In genomic region chr15:68285243-68285980, GRCh38 we compare ENCODE assay signal across 12 cellular contexts. TPM values are rescaled to one million over a fixed set of nuclear protein-coding genes. Genes with fewer than 3 reads are reported as not detected.
DNase-seq lines count a peak whose midpoint lies in the region; ATAC-seq, FAIRE-seq and TF ChIP-seq lines count a peak whose summit lies in the region.
"Had no signal": no experiment of that assay in that cellular context is flagged by ENCODE, and none has a peak within 500 bp of the region (broad histone marks: within the 10 kb centered on the region; RNA-seq: fewer than 3 reads in every experiment).

No MANE protein-coding gene starts in this region.

- no peak overlapping the region for H2BK12ac ChIP-seq in trophoblast cell (ENCODE audit: low read length)

- POLR2A ChIA-PET in GM10248 (lab: Yijun Ruan, JAX), result no interaction called here

- CTCF ChIA-PET in GM10248 (lab: Yijun Ruan, JAX), result no interaction called here

- H4K91ac ChIP-seq in trophoblast cell (ENCODE audit: low read depth, low read length), result no peak overlapping the region

- peaks cover 2% of the 10 kb centered on the region for H3K9me3 ChIP-seq in trophoblast cell (ENCODE audit: insufficient read depth, low read depth, low read length)

- H3K4me2 ChIP-seq in trophoblast cell (ENCODE audit: low read length), result no peak overlapping the region

- H3K4me1 Mint-ChIP-seq in central memory CD8-positive, alpha-beta T cell, result peaks cover 72% of the 10 kb centered on the region

- no peaks in the 10 kb centered on the region for H3K27me3 ChIP-seq in trophoblast cell (ENCODE audit: insufficient read depth, low read length)

- no peaks in the 10 kb centered on the region for H3K27me3 Mint-ChIP-seq in central memory CD8-positive, alpha-beta T cell

- no peak overlapping the region for H2AFZ ChIP-seq in trophoblast cell (ENCODE audit: insufficient read depth, low read length, poor library complexity)

- peak overlapping the region; percentile 4 for H3K4me3 Mint-ChIP-seq in central memory CD8-positive, alpha-beta T cell

- H2AK5ac ChIP-seq in trophoblast cell (ENCODE audit: low read length), result no peak overlapping the region

- H3K27ac Mint-ChIP-seq in central memory CD8-positive, alpha-beta T cell (ENCODE audit: low read depth), result peak overlapping the region; percentile 14

- no peak for TF ChIP-seq CTCF in GM10248 (IDR thresholded peaks at IDR 0.05; ENCODE audit: control extremely low read depth, extremely low read depth, low read depth, missing control alignments)

- H2BK120ac ChIP-seq in trophoblast cell (ENCODE audit: insufficient read depth, low read length, poor library complexity), result no peak overlapping the region

- H3K4me1 ChIP-seq in trophoblast cell (ENCODE audit: control insufficient read depth in 1 of 2, insufficient read depth in 2 of 2, low read length in 2 of 2), result peaks cover 0 to 2% of the 10 kb centered on the region in 2 experiments

- no peaks in the 10 kb centered on the region for H3K79me1 ChIP-seq in trophoblast cell (ENCODE audit: low read length)

- H2BK5ac ChIP-seq in trophoblast cell (ENCODE audit: low read depth, low read length, poor library complexity), result no peak overlapping the region

- H3K4me3 ChIP-seq in trophoblast cell (ENCODE audit: low read depth, low read length), result no peak overlapping the region

- H3K9ac ChIP-seq in trophoblast cell (ENCODE audit: low read length), result no peak overlapping the region

- peak overlapping the region; percentile 79 for H3K4ac ChIP-seq in trophoblast cell (ENCODE audit: low read depth, low read length)

- no peak for FAIRE-seq in RCC 7860 (lab: Jason Lieb, UNC)
- FAIRE-seq: GM12891 had no signal

- H3K23ac ChIP-seq in trophoblast cell (ENCODE audit: low read length), result no peak overlapping the region

- no CpG with 5 or more reads among the region's 5 CpGs for WGBS in trophoblast cell (ENCODE audit: extremely low coverage, insufficient coverage, insufficient read length)

- peaks cover 6% of the 10 kb centered on the region for H3K79me2 ChIP-seq in trophoblast cell (ENCODE audit: control insufficient read depth, insufficient read depth, low read length, poor library complexity)

- H3K9me3 Mint-ChIP-seq in central memory CD8-positive, alpha-beta T cell, result no peaks in the 10 kb centered on the region

- H4K8ac ChIP-seq in trophoblast cell (ENCODE audit: low read depth, low read length), result no peak overlapping the region

- peaks cover 22% of the 10 kb centered on the region for H3K36me3 Mint-ChIP-seq in central memory CD8-positive, alpha-beta T cell (ENCODE audit: insufficient read depth)

- ATAC-seq in central memory CD8-positive, alpha-beta T cell (replicated peaks; ENCODE audit: extremely low read depth, poor library complexity, severe bottlenecking), result no peak
- no peak for ATAC-seq in HG03280 (IDR thresholded peaks at IDR 0.05; ENCODE audit: unreplicated experiment)

- no peak overlapping the region for H4K12ac ChIP-seq in trophoblast cell (ENCODE audit: low read depth, low read length)

- no peak overlapping the region for H3K14ac ChIP-seq in trophoblast cell (ENCODE audit: low read length)

- H3K18ac ChIP-seq in trophoblast cell (ENCODE audit: low read length), result no peak overlapping the region

- DNase-seq in NCI-H187 (lab: John Stamatoyannopoulos, UW), result peak; percentile 4 to 5
- DNase-seq in NCI-H187 treated with DMSO at 0.1 percent for 48 hours (lab: John Stamatoyannopoulos, UW), result no peak
- DNase-seq in NCI-H1417 (lab: John Stamatoyannopoulos, UW), result peak; percentile 32 to 88 (median 71)
- no peak for DNase-seq in central memory CD8-positive, alpha-beta T cell (ENCODE audit: low spot score in 2 of 2)
- no peak for DNase-seq in trophoblast cell
- DNase-seq in RCC 7860 (ENCODE audit: low spot score), result no peak
- DNase-seq in GM10248 (ENCODE audit: extremely low spot score), result no peak
- DNase-seq: stimulated activated CD4-positive, alpha-beta T cell treated with anti-CD3 and anti-CD28 coated beads, Interleukin-15, amount 100 ng/mL, for 24 hours; T1000 had no signal

- H3K36me3 ChIP-seq in trophoblast cell (ENCODE audit: control insufficient read depth in 1 of 2, insufficient read depth in 2 of 2, low read length in 2 of 2), result peaks cover 11 to 14% of the 10 kb centered on the region in 2 experiments

- H3K27ac ChIP-seq in trophoblast cell (ENCODE audit: low read depth, low read length), result no peak overlapping the region
- H3K27ac ChIP-seq: 22Rv1 had no signal

RNA-seq across cellular contexts. Expression of gene FEM1B, which starts 7.9 kb away (rescaled TPM):
- polyA plus RNA-seq in trophoblast cell (2013), result 26.2 and 26.9 TPM in 2 replicates

RNA-seq across cellular contexts. Expression of gene CLN6, which starts 55.9 kb away (rescaled TPM):
- polyA plus RNA-seq in trophoblast cell (2013), result 18.5 and 21.2 TPM in 2 replicates

Comparison
In these comparisons a context has a peak if more than half of its experiments do, and no peak if none do; other contexts are left out.
1. DNase-seq: peak in NCI-H187 (2 of 2) and NCI-H1417 (3 of 3); none in NCI-H187 treated with DMSO at 0.1 percent for 48 hours (single experiment), central memory CD8-positive, alpha-beta T cell (0 of 2), trophoblast cell (0 of 2), RCC 7860 (single experiment) and GM10248 (single experiment).